26 cellular contexts compared by ENCODE assay signal in genomic region chr16:30179931-30180330, GRCh38. TPM values are rescaled to one million over a fixed set of nuclear protein-coding genes. Genes with fewer than 3 reads are reported as not detected.
A peak's percentile ranks its signal among the peaks of the same experiment; 100 is the strongest.
DNase-seq lines count a peak whose midpoint lies in the region; ATAC-seq, FAIRE-seq and TF ChIP-seq lines count a peak whose summit lies in the region.
"Had no signal": no experiment of that assay in that cellular context is flagged by ENCODE, and none has a peak within 500 bp of the region (broad histone marks: within the 10 kb centered on the region; RNA-seq: fewer than 3 reads in every experiment).

No MANE protein-coding gene starts in this region.

- peaks cover 11% of the 10 kb centered on the region for H3K4me1 Mint-ChIP-seq in T-helper 1 cell treated with Interleukin-12 subunit alpha and Interleukin-12 subunit beta and Interleukin-4 antibody, amounts not matched to agents 30 μg/mL and 1 μg/mL, for 36 hours (ENCODE audit: low read depth)
- peaks cover 5% of the 10 kb centered on the region for H3K4me1 Mint-ChIP-seq in neural crest cell
- peaks cover 23% of the 10 kb centered on the region for H3K4me1 Mint-ChIP-seq in stimulated activated memory B cell treated with anti-CD40 and anti-IgM and Interleukin-4, amounts not matched to agents 10 μg/mL and 1 μg/mL and 100 μg/mL, for 72 hours
- peaks cover 6% of the 10 kb centered on the region for H3K4me1 Mint-ChIP-seq in activated naive CD4-positive, alpha-beta T cell treated with anti-CD3 and anti-CD28 coated beads for 36 hours (ENCODE audit: low read depth)

- no peak for TF ChIP-seq EP300 in HepG2 (IDR thresholded peaks at IDR 0.05; ENCODE audit: low read depth in 2 of 2, low read length in 2 of 2)
- no peak for TF ChIP-seq EP300 in HepG2 (CRISPR knock-in tag; IDR thresholded peaks at IDR 0.05; ENCODE audit: borderline replicate concordance)

- H3K9ac ChIP-seq in HepG2 (ENCODE audit: insufficient read depth, low read depth, low read length) = no peak overlapping the region
- H3K9ac ChIP-seq: BLaER1 treated with 17β-estradiol and CSF1 and Interleukin-3, amounts not matched to agents 10 nM and 100 nM had no signal

- no peak for TF ChIP-seq CTCF in HepG2 (CRISPR knock-in tag; IDR thresholded peaks at IDR 0.05)
- TF ChIP-seq CTCF in right lobe of liver (IDR thresholded peaks at IDR 0.05) = no peak
- TF ChIP-seq CTCF in neural crest cell (conservative IDR thresholded peaks at IDR 0.05) = no peak

- TF ChIP-seq RAD21 in HepG2 (CRISPR knock-in tag; IDR thresholded peaks at IDR 0.05) = no peak

- DNase-seq in T-helper 1 cell (no peak), HepG2 (ENCODE audit: low spot score) (no peak), right lobe of liver (no peak), neural crest cell (ENCODE audit: low read depth, low spot score) (no peak), ureter (ENCODE audit: low spot score) (no peak)
- no peak for DNase-seq in activated naive CD4-positive, alpha-beta T cell treated with anti-CD3 and anti-CD28 coated beads for 36 hours
- DNase-seq: ACHN; AML-193; BE2C; Calu3; CD4-positive, alpha-beta memory T cell; COR-L47; DMS53; DMS79 treated with DMSO at 0.1 percent for 48 hours; GF-D8; H9 had no signal

- H3K4me1 ChIP-seq in HepG2 (ENCODE audit: insufficient read depth, low read length) (peaks cover 60% of the 10 kb centered on the region), right lobe of liver (no peaks in the 10 kb centered on the region)

- H4K20me1 ChIP-seq in HepG2 (ENCODE audit: insufficient read depth, low read length) = no peaks in the 10 kb centered on the region

- H3K36me3 ChIP-seq in HepG2 (replicated peaks in 1 of 2; ENCODE audit: control insufficient read depth in 1 of 2, insufficient read depth in 2 of 2, low read length in 2 of 2) (no peaks in the 10 kb centered on the region), right lobe of liver (no peaks in the 10 kb centered on the region)
- H3K36me3 ChIP-seq: BE2C had no signal

- peaks cover 10% of the 10 kb centered on the region for H3K36me3 Mint-ChIP-seq in T-helper 1 cell treated with Interleukin-12 subunit alpha and Interleukin-12 subunit beta and Interleukin-4 antibody, amounts not matched to agents 30 μg/mL and 1 μg/mL, for 36 hours (ENCODE audit: low read depth)
- H3K36me3 Mint-ChIP-seq in neural crest cell (ENCODE audit: low read depth) = no peaks in the 10 kb centered on the region
- H3K36me3 Mint-ChIP-seq in stimulated activated memory B cell treated with anti-CD40 and anti-IgM and Interleukin-4, amounts not matched to agents 10 μg/mL and 1 μg/mL and 100 μg/mL, for 72 hours = peaks cover 12% of the 10 kb centered on the region
- H3K36me3 Mint-ChIP-seq in activated naive CD4-positive, alpha-beta T cell treated with anti-CD3 and anti-CD28 coated beads for 36 hours (ENCODE audit: low read depth) = peaks cover 11% of the 10 kb centered on the region

- no peaks in the 10 kb centered on the region for H3K27me3 Mint-ChIP-seq in T-helper 1 cell treated with Interleukin-12 subunit alpha and Interleukin-12 subunit beta and Interleukin-4 antibody, amounts not matched to agents 30 μg/mL and 1 μg/mL, for 36 hours (ENCODE audit: low read depth)
- H3K27me3 Mint-ChIP-seq in neural crest cell (ENCODE audit: low read depth) = no peaks in the 10 kb centered on the region
- H3K27me3 Mint-ChIP-seq in stimulated activated memory B cell treated with anti-CD40 and anti-IgM and Interleukin-4, amounts not matched to agents 10 μg/mL and 1 μg/mL and 100 μg/mL, for 72 hours = no peaks in the 10 kb centered on the region
- no peaks in the 10 kb centered on the region for H3K27me3 Mint-ChIP-seq in activated naive CD4-positive, alpha-beta T cell treated with anti-CD3 and anti-CD28 coated beads for 36 hours (ENCODE audit: low read depth)
- H3K27me3 Mint-ChIP-seq: CD4-positive, alpha-beta memory T cell had no signal

- CTCF ChIA-PET in HepG2 (lab: Yijun Ruan, JAX; ENCODE audit: low intra/inter-chr PET ratio, low total read pairs) = interaction anchor here (1.2 kb wide), 1 partner anchor 67 kb away, joined by 3 read pairs; no protein-coding TSS in a partner anchor
- CTCF ChIA-PET in activated naive CD4-positive, alpha-beta T cell treated with anti-CD3 and anti-CD28 coated beads for 36 hours (lab: Charles Lee) = interaction anchor here (0.6 to 2.1 kb wide), 2 partner anchors 48 to 68 kb away, joined by 3 to 6 read pairs; partner anchors contain the start of gene GDPD3

- no peak overlapping the region for H2AFZ ChIP-seq in HepG2 (ENCODE audit: low read length)
- H2AFZ ChIP-seq: GM23338 had no signal

- peak overlapping the region; percentile 20 for H3K27ac Mint-ChIP-seq in T-helper 1 cell treated with Interleukin-12 subunit alpha and Interleukin-12 subunit beta and Interleukin-4 antibody, amounts not matched to agents 30 μg/mL and 1 μg/mL, for 36 hours
- H3K27ac Mint-ChIP-seq in neural crest cell (ENCODE audit: unreplicated experiment) = no peak overlapping the region
- peak overlapping the region; percentile 42 for H3K27ac Mint-ChIP-seq in stimulated activated memory B cell treated with anti-CD40 and anti-IgM and Interleukin-4, amounts not matched to agents 10 μg/mL and 1 μg/mL and 100 μg/mL, for 72 hours
- H3K27ac Mint-ChIP-seq in activated naive CD4-positive, alpha-beta T cell treated with anti-CD3 and anti-CD28 coated beads for 36 hours = no peak overlapping the region
- H3K27ac Mint-ChIP-seq: CD14-positive monocyte, GM23338 had no signal

- H3K9me3 Mint-ChIP-seq in T-helper 1 cell treated with Interleukin-12 subunit alpha and Interleukin-12 subunit beta and Interleukin-4 antibody, amounts not matched to agents 30 μg/mL and 1 μg/mL, for 36 hours = no peaks in the 10 kb centered on the region
- no peaks in the 10 kb centered on the region for H3K9me3 Mint-ChIP-seq in neural crest cell
- no peaks in the 10 kb centered on the region for H3K9me3 Mint-ChIP-seq in stimulated activated memory B cell treated with anti-CD40 and anti-IgM and Interleukin-4, amounts not matched to agents 10 μg/mL and 1 μg/mL and 100 μg/mL, for 72 hours
- H3K9me3 Mint-ChIP-seq in activated naive CD4-positive, alpha-beta T cell treated with anti-CD3 and anti-CD28 coated beads for 36 hours = no peaks in the 10 kb centered on the region
- H3K9me3 Mint-ChIP-seq: CD14-positive monocyte; CD4-positive, alpha-beta memory T cell; GM23338; H9 had no signal

- in situ Hi-C loops in HepG2 (cut with HindIII; ENCODE audit: extremely low pct_ligation_motif_present, low pct_unique_long_range_greater_than_20kb) = no loop called here

- H3K9me3 ChIP-seq in HepG2 (ENCODE audit: low read length) = no peaks in the 10 kb centered on the region
- H3K9me3 ChIP-seq in right lobe of liver = no peaks in the 10 kb centered on the region
- H3K9me3 ChIP-seq: A549; BE2C; BLaER1 treated with 17β-estradiol and CSF1 and Interleukin-3, amounts not matched to agents 10 nM and 100 nM had no signal

- ATAC-seq in HepG2 (no peak), right lobe of liver (no peak)
- ATAC-seq in stimulated activated memory B cell treated with anti-CD40 and anti-IgM and Interleukin-4, amounts not matched to agents 10 μg/mL and 1 μg/mL and 100 μg/mL, for 72 hours = no peak
- ATAC-seq: A549, GM23338, HCT116 had no signal

- intact Hi-C loops in HepG2 (cut with micrococcal nuclease; ENCODE audit: unreplicated experiment) = no loop called here
- intact Hi-C loops in right lobe of liver (cut with DNase I) = no loop called here
- intact Hi-C loops in activated naive CD4-positive, alpha-beta T cell treated with anti-CD3 and anti-CD28 coated beads for 36 hours (cut with micrococcal nuclease) = no loop called here

- no peaks in the 10 kb centered on the region for H3K79me2 ChIP-seq in HepG2 (ENCODE audit: insufficient read depth, low read length)

- BruUV-seq in HepG2 (replicated peaks; lab: Mats Ljungman, UMichigan) = no TSS peak

- H3K27me3 ChIP-seq in HepG2 (ENCODE audit: control insufficient read depth in 1 of 2, insufficient read depth in 2 of 2, low read length in 2 of 2) (no peaks in the 10 kb centered on the region; a peak in 1 of 5 replicates), right lobe of liver (no peaks in the 10 kb centered on the region)
- H3K27me3 ChIP-seq: BE2C; BLaER1 treated with 17β-estradiol and CSF1 and Interleukin-3, amounts not matched to agents 10 nM and 100 nM had no signal

- H3K4me2 ChIP-seq in HepG2 (ENCODE audit: low read depth, low read length) = no peak overlapping the region
- H3K4me2 ChIP-seq: A549; BLaER1 treated with 17β-estradiol and CSF1 and Interleukin-3, amounts not matched to agents 10 nM and 100 nM; GM23338 had no signal

- POLR2A ChIA-PET in HepG2 (lab: Yijun Ruan, JAX) = interaction anchor here (0.6 to 1.0 kb wide), 3 partner anchors 22 to 68 kb away, joined by 3 to 4 read pairs (median 4); no protein-coding TSS in a partner anchor

- TF ChIP-seq POLR2A in HepG2 (IDR thresholded peaks at IDR 0.05; ENCODE audit: insufficient read depth in 1 of 2, low read depth in 2 of 2, low read length in 2 of 2) = no peak
- TF ChIP-seq POLR2A in right lobe of liver (IDR thresholded peaks at IDR 0.05) = no peak

- no peak overlapping the region for H3K27ac ChIP-seq in HepG2 (ENCODE audit: extremely low read length, insufficient read depth, low read length)
- no peak overlapping the region for H3K27ac ChIP-seq in right lobe of liver
- H3K27ac ChIP-seq: 22Rv1; A549; BLaER1 treated with 17β-estradiol and CSF1 and Interleukin-3, amounts not matched to agents 10 nM and 100 nM had no signal

- H3K4me3 Mint-ChIP-seq in T-helper 1 cell treated with Interleukin-12 subunit alpha and Interleukin-12 subunit beta and Interleukin-4 antibody, amounts not matched to agents 30 μg/mL and 1 μg/mL, for 36 hours = no peak overlapping the region
- H3K4me3 Mint-ChIP-seq in neural crest cell = peak overlapping the region; percentile 57
- no peak overlapping the region for H3K4me3 Mint-ChIP-seq in stimulated activated memory B cell treated with anti-CD40 and anti-IgM and Interleukin-4, amounts not matched to agents 10 μg/mL and 1 μg/mL and 100 μg/mL, for 72 hours
- no peak overlapping the region for H3K4me3 Mint-ChIP-seq in activated naive CD4-positive, alpha-beta T cell treated with anti-CD3 and anti-CD28 coated beads for 36 hours
- H3K4me3 Mint-ChIP-seq: GM23338, H9 had no signal

- no peak overlapping the region for H3K4me3 ChIP-seq in HepG2 (replicated peaks in 1 of 3; ENCODE audit: insufficient read depth in 1 of 3, low read depth in 2 of 3, low read length in 3 of 3)
- H3K4me3 ChIP-seq in right lobe of liver = no peak overlapping the region
- H3K4me3 ChIP-seq: A549; BLaER1 treated with 17β-estradiol and CSF1 and Interleukin-3, amounts not matched to agents 10 nM and 100 nM; GM23338 had no signal

- 64% methylated on average over 9 of the region's 9 CpGs for WGBS in HepG2 (ENCODE audit: low lambda C conversion rate)
- WGBS in right lobe of liver (ENCODE audit: insufficient coverage, low coverage, low lambda C conversion rate, missing lambda C conversion rate) = 92% methylated on average over 5 of the region's 9 CpGs

- no peak for FAIRE-seq in HepG2 (lab: Jason Lieb, UNC)
- FAIRE-seq: A549, GM12891, GM18507 had no signal

RNA-seq across cellular contexts. Expression of gene CORO1A, which starts 3.5 kb away (rescaled TPM):
- total RNA-seq in HepG2 (2016; rRNA removed; fragmentation: Illumina TruSeq; extraction: Trizol) (5.4 and 6.5 TPM in 2 replicates), right lobe of liver (10 to 100 TPM in 1 of 6 experiments, 1 to 10 TPM in 5; 7.0 to 15.2 (median 7.9) TPM), neural crest cell (25.2 and 25.8 TPM in 2 replicates), ureter (24.2 TPM)
- total RNA-seq in HepG2 (2016; cell fraction: cytosol; rRNA removed; fragmentation: Illumina TruSeq; extraction: Trizol; ENCODE audit: low read depth) = 1.5 and 2.3 TPM in 2 replicates
- total RNA-seq in HepG2 (2016; cell fraction: insoluble cytoplasmic fraction; rRNA removed; fragmentation: Illumina TruSeq; extraction: Trizol) = 5.9 and 7.5 TPM in 2 replicates
- 2.0 and 3.3 TPM in 2 replicates for total RNA-seq in HepG2 (2016; cell fraction: membrane; rRNA removed; fragmentation: Illumina TruSeq; extraction: Trizol)
- 2.5 and 3.5 TPM in 2 replicates for total RNA-seq in HepG2 (2016; cell fraction: nucleus; rRNA removed; fragmentation: Illumina TruSeq; extraction: Trizol)
- polyA plus RNA-seq in HepG2 (2011; rRNA removed) = 9.5 and 12.9 TPM in 2 replicates
- polyA plus RNA-seq in HepG2 (2011; cell fraction: cytosol; rRNA removed) = 10.4 and 20.0 TPM in 2 replicates
- polyA plus RNA-seq in HepG2 (2011; cell fraction: nucleus; rRNA removed) = 13.6 and 19.0 TPM in 2 replicates
- 2.5 and 4.0 TPM in 2 replicates for polyA plus RNA-seq in HepG2 (2012)
- polyA plus RNA-seq in HepG2 (2016; cell fraction: cytosol; fragmentation: Illumina TruSeq; extraction: Trizol; ENCODE audit: low read depth) = 1.6 TPM in 2 replicates
- polyA plus RNA-seq in HepG2 (2016; cell fraction: insoluble cytoplasmic fraction; fragmentation: Illumina TruSeq; extraction: Trizol; ENCODE audit: low read depth) = 7.6 and 10.2 TPM in 2 replicates
- polyA plus RNA-seq in HepG2 (2016; cell fraction: membrane; fragmentation: Illumina TruSeq; extraction: Trizol; ENCODE audit: low read depth) = 1.9 and 2.1 TPM in 2 replicates
- polyA plus RNA-seq in HepG2 (2016; cell fraction: nucleus; fragmentation: Illumina TruSeq; extraction: Trizol; ENCODE audit: insufficient read depth, low read depth) = 4.7 and 5.6 TPM in 2 replicates
- polyA minus RNA-seq in HepG2 (2011; rRNA and poly(A)+ RNA removed; ENCODE audit: low replicate concordance) = 0.94 and 16.6 TPM in 2 replicates
- 4.0 and 8.4 TPM in 2 replicates for polyA minus RNA-seq in HepG2 (2011; cell fraction: cytosol; rRNA and poly(A)+ RNA removed)
- polyA minus RNA-seq in HepG2 (2011; cell fraction: nucleus; rRNA and poly(A)+ RNA removed) = 1.5 and 1.8 TPM in 2 replicates
- 100 to 1,000 TPM; 855 to 866 TPM for total RNA-seq in activated naive CD4-positive, alpha-beta T cell treated with anti-CD3 and anti-CD28 coated beads for 36 hours

RNA-seq across cellular contexts. Expression of gene BOLA2B, which starts 13.5 kb away (rescaled TPM):
- total RNA-seq in HepG2 (2016; rRNA removed; fragmentation: Illumina TruSeq; extraction: Trizol) (295 and 354 TPM in 2 replicates), right lobe of liver (100 to 1,000 TPM in 1 of 6 experiments, 10 to 100 TPM in 5; 22.9 to 139 (median 25.6) TPM), neural crest cell (103 and 118 TPM in 2 replicates), ureter (82.9 TPM)
- total RNA-seq in HepG2 (2016; cell fraction: cytosol; rRNA removed; fragmentation: Illumina TruSeq; extraction: Trizol; ENCODE audit: low read depth) = 669 and 995 TPM in 2 replicates
- 323 and 362 TPM in 2 replicates for total RNA-seq in HepG2 (2016; cell fraction: insoluble cytoplasmic fraction; rRNA removed; fragmentation: Illumina TruSeq; extraction: Trizol)
- 463 and 614 TPM in 2 replicates for total RNA-seq in HepG2 (2016; cell fraction: membrane; rRNA removed; fragmentation: Illumina TruSeq; extraction: Trizol)
- total RNA-seq in HepG2 (2016; cell fraction: nucleus; rRNA removed; fragmentation: Illumina TruSeq; extraction: Trizol) = 105 and 119 TPM in 2 replicates
- polyA plus RNA-seq in HepG2 (2011; rRNA removed) = 63.8 and 97.0 TPM in 2 replicates
- polyA plus RNA-seq in HepG2 (2011; cell fraction: cytosol; rRNA removed) = 336 and 429 TPM in 2 replicates
- polyA plus RNA-seq in HepG2 (2011; cell fraction: nucleus; rRNA removed) = 218 and 326 TPM in 2 replicates
- 107 and 139 TPM in 2 replicates for polyA plus RNA-seq in HepG2 (2012)
- polyA plus RNA-seq in HepG2 (2016; cell fraction: cytosol; fragmentation: Illumina TruSeq; extraction: Trizol; ENCODE audit: low read depth) = 602 and 1,024 TPM in 2 replicates
- 271 TPM in 2 replicates for polyA plus RNA-seq in HepG2 (2016; cell fraction: insoluble cytoplasmic fraction; fragmentation: Illumina TruSeq; extraction: Trizol; ENCODE audit: low read depth)
- polyA plus RNA-seq in HepG2 (2016; cell fraction: membrane; fragmentation: Illumina TruSeq; extraction: Trizol; ENCODE audit: low read depth) = 365 and 503 TPM in 2 replicates
- polyA plus RNA-seq in HepG2 (2016; cell fraction: nucleus; fragmentation: Illumina TruSeq; extraction: Trizol; ENCODE audit: insufficient read depth, low read depth) = 177 and 200 TPM in 2 replicates
- polyA minus RNA-seq in HepG2 (2011; rRNA and poly(A)+ RNA removed; ENCODE audit: low replicate concordance) = 100 and 103 TPM in 2 replicates
- polyA minus RNA-seq in HepG2 (2011; cell fraction: cytosol; rRNA and poly(A)+ RNA removed) = 30.2 and 37.1 TPM in 2 replicates
- 5.9 and 8.1 TPM in 2 replicates for polyA minus RNA-seq in HepG2 (2011; cell fraction: nucleus; rRNA and poly(A)+ RNA removed)
- 100 to 1,000 TPM; 160 to 173 TPM for total RNA-seq in activated naive CD4-positive, alpha-beta T cell treated with anti-CD3 and anti-CD28 coated beads for 36 hours

RNA-seq across cellular contexts. Expression of gene SLX1A, which starts 13.7 kb away (rescaled TPM):
- total RNA-seq in HepG2 (2016; rRNA removed; fragmentation: Illumina TruSeq; extraction: Trizol) (13.4 and 37.1 TPM in 2 replicates), right lobe of liver (10 to 100 TPM; 15.5 to 83.2 (median 36.4) TPM), neural crest cell (45.0 and 69.1 TPM in 2 replicates), ureter (36.4 TPM)
- 16.4 and 16.8 TPM in 2 replicates for total RNA-seq in HepG2 (2016; cell fraction: cytosol; rRNA removed; fragmentation: Illumina TruSeq; extraction: Trizol; ENCODE audit: low read depth)
- 19.5 and 33.4 TPM in 2 replicates for total RNA-seq in HepG2 (2016; cell fraction: insoluble cytoplasmic fraction; rRNA removed; fragmentation: Illumina TruSeq; extraction: Trizol)
- 13.8 and 16.7 TPM in 2 replicates for total RNA-seq in HepG2 (2016; cell fraction: membrane; rRNA removed; fragmentation: Illumina TruSeq; extraction: Trizol)
- 24.9 and 28.6 TPM in 2 replicates for total RNA-seq in HepG2 (2016; cell fraction: nucleus; rRNA removed; fragmentation: Illumina TruSeq; extraction: Trizol)
- 9.1 and 12.0 TPM in 2 replicates for polyA plus RNA-seq in HepG2 (2011; rRNA removed)
- 9.7 and 26.5 TPM in 2 replicates for polyA plus RNA-seq in HepG2 (2011; cell fraction: cytosol; rRNA removed)
- 98.2 and 122 TPM in 2 replicates for polyA plus RNA-seq in HepG2 (2011; cell fraction: nucleus; rRNA removed)
- 29.1 and 36.0 TPM in 2 replicates for polyA plus RNA-seq in HepG2 (2012)
- polyA plus RNA-seq in HepG2 (2016; cell fraction: cytosol; fragmentation: Illumina TruSeq; extraction: Trizol; ENCODE audit: low read depth) = 10.3 and 14.9 TPM in 2 replicates
- polyA plus RNA-seq in HepG2 (2016; cell fraction: insoluble cytoplasmic fraction; fragmentation: Illumina TruSeq; extraction: Trizol; ENCODE audit: low read depth) = 4.6 and 8.2 TPM in 2 replicates
- 7.4 and 12.1 TPM in 2 replicates for polyA plus RNA-seq in HepG2 (2016; cell fraction: membrane; fragmentation: Illumina TruSeq; extraction: Trizol; ENCODE audit: low read depth)
- polyA plus RNA-seq in HepG2 (2016; cell fraction: nucleus; fragmentation: Illumina TruSeq; extraction: Trizol; ENCODE audit: insufficient read depth, low read depth) = 65.2 and 67.5 TPM in 2 replicates
- 5.1 and 5.8 TPM in 2 replicates for polyA minus RNA-seq in HepG2 (2011; rRNA and poly(A)+ RNA removed; ENCODE audit: low replicate concordance)
- 15.7 and 17.4 TPM in 2 replicates for polyA minus RNA-seq in HepG2 (2011; cell fraction: cytosol; rRNA and poly(A)+ RNA removed)
- 26.7 and 31.3 TPM in 2 replicates for polyA minus RNA-seq in HepG2 (2011; cell fraction: nucleus; rRNA and poly(A)+ RNA removed)
- total RNA-seq in activated naive CD4-positive, alpha-beta T cell treated with anti-CD3 and anti-CD28 coated beads for 36 hours = 10 to 100 TPM; 35.4 to 42.5 TPM

RNA-seq across cellular contexts. Expression of gene SULT1A3, which starts 19.1 kb away (rescaled TPM):
- total RNA-seq in HepG2 (2016; rRNA removed; fragmentation: Illumina TruSeq; extraction: Trizol) (20.7 and 28.3 TPM in 2 replicates), right lobe of liver (10 to 100 TPM in 5 of 6 experiments, 1 to 10 TPM in 1; 8.5 to 29.0 (median 11.9) TPM), neural crest cell (23.9 and 26.4 TPM in 2 replicates), ureter (28.3 TPM)
- 31.2 and 41.7 TPM in 2 replicates for total RNA-seq in HepG2 (2016; cell fraction: cytosol; rRNA removed; fragmentation: Illumina TruSeq; extraction: Trizol; ENCODE audit: low read depth)
- 26.1 and 29.0 TPM in 2 replicates for total RNA-seq in HepG2 (2016; cell fraction: insoluble cytoplasmic fraction; rRNA removed; fragmentation: Illumina TruSeq; extraction: Trizol)
- total RNA-seq in HepG2 (2016; cell fraction: membrane; rRNA removed; fragmentation: Illumina TruSeq; extraction: Trizol) = 40.2 and 51.3 TPM in 2 replicates
- 33.7 and 38.6 TPM in 2 replicates for total RNA-seq in HepG2 (2016; cell fraction: nucleus; rRNA removed; fragmentation: Illumina TruSeq; extraction: Trizol)
- 15.4 and 21.0 TPM in 2 replicates for polyA plus RNA-seq in HepG2 (2011; rRNA removed)
- polyA plus RNA-seq in HepG2 (2011; cell fraction: cytosol; rRNA removed) = 6.9 and 7.9 TPM in 2 replicates
- 48.9 and 57.0 TPM in 2 replicates for polyA plus RNA-seq in HepG2 (2011; cell fraction: nucleus; rRNA removed)
- 5.8 and 11.3 TPM in 2 replicates for polyA plus RNA-seq in HepG2 (2012)
- 22.7 and 37.8 TPM in 2 replicates for polyA plus RNA-seq in HepG2 (2016; cell fraction: cytosol; fragmentation: Illumina TruSeq; extraction: Trizol; ENCODE audit: low read depth)
- 91.2 and 105 TPM in 2 replicates for polyA plus RNA-seq in HepG2 (2016; cell fraction: insoluble cytoplasmic fraction; fragmentation: Illumina TruSeq; extraction: Trizol; ENCODE audit: low read depth)
- polyA plus RNA-seq in HepG2 (2016; cell fraction: membrane; fragmentation: Illumina TruSeq; extraction: Trizol; ENCODE audit: low read depth) = 42.3 and 49.8 TPM in 2 replicates
- 122 and 125 TPM in 2 replicates for polyA plus RNA-seq in HepG2 (2016; cell fraction: nucleus; fragmentation: Illumina TruSeq; extraction: Trizol; ENCODE audit: insufficient read depth, low read depth)
- polyA minus RNA-seq in HepG2 (2011; rRNA and poly(A)+ RNA removed; ENCODE audit: low replicate concordance) = 17.4 and 22.3 TPM in 2 replicates
- polyA minus RNA-seq in HepG2 (2011; cell fraction: cytosol; rRNA and poly(A)+ RNA removed) = 4.7 and 4.8 TPM in 2 replicates
- polyA minus RNA-seq in HepG2 (2011; cell fraction: nucleus; rRNA and poly(A)+ RNA removed) = 13.1 and 14.5 TPM in 2 replicates
- 1 to 10 TPM; 8.7 to 9.2 TPM for total RNA-seq in activated naive CD4-positive, alpha-beta T cell treated with anti-CD3 and anti-CD28 coated beads for 36 hours

RNA-seq across cellular contexts. Expression of gene MAPK3, which starts 56.9 kb away (rescaled TPM):
- 27.7 and 32.5 TPM in 2 replicates for total RNA-seq in HepG2 (2016; rRNA removed; fragmentation: Illumina TruSeq; extraction: Trizol)
- total RNA-seq in HepG2 (2016; cell fraction: cytosol; rRNA removed; fragmentation: Illumina TruSeq; extraction: Trizol; ENCODE audit: low read depth) = 24.4 and 27.2 TPM in 2 replicates
- 27.3 and 33.3 TPM in 2 replicates for total RNA-seq in HepG2 (2016; cell fraction: insoluble cytoplasmic fraction; rRNA removed; fragmentation: Illumina TruSeq; extraction: Trizol)
- total RNA-seq in HepG2 (2016; cell fraction: membrane; rRNA removed; fragmentation: Illumina TruSeq; extraction: Trizol) = 32.8 and 33.8 TPM in 2 replicates
- 12.2 and 14.0 TPM in 2 replicates for total RNA-seq in HepG2 (2016; cell fraction: nucleus; rRNA removed; fragmentation: Illumina TruSeq; extraction: Trizol)
- polyA plus RNA-seq in HepG2 (2011; rRNA removed) = 168 and 206 TPM in 2 replicates
- 105 and 131 TPM in 2 replicates for polyA plus RNA-seq in HepG2 (2011; cell fraction: cytosol; rRNA removed)
- 199 and 240 TPM in 2 replicates for polyA plus RNA-seq in HepG2 (2011; cell fraction: nucleus; rRNA removed)
- polyA plus RNA-seq in HepG2 (2012) = 81.8 and 84.6 TPM in 2 replicates
- polyA plus RNA-seq in HepG2 (2016; cell fraction: cytosol; fragmentation: Illumina TruSeq; extraction: Trizol; ENCODE audit: low read depth) = 52.0 and 57.0 TPM in 2 replicates
- polyA plus RNA-seq in HepG2 (2016; cell fraction: insoluble cytoplasmic fraction; fragmentation: Illumina TruSeq; extraction: Trizol; ENCODE audit: low read depth) = 71.9 and 74.1 TPM in 2 replicates
- polyA plus RNA-seq in HepG2 (2016; cell fraction: membrane; fragmentation: Illumina TruSeq; extraction: Trizol; ENCODE audit: low read depth) = 68.0 and 70.1 TPM in 2 replicates
- polyA plus RNA-seq in HepG2 (2016; cell fraction: nucleus; fragmentation: Illumina TruSeq; extraction: Trizol; ENCODE audit: insufficient read depth, low read depth) = 55.9 and 63.0 TPM in 2 replicates
- polyA minus RNA-seq in HepG2 (2011; rRNA and poly(A)+ RNA removed; ENCODE audit: low replicate concordance) = 46.5 and 80.5 TPM in 2 replicates
- polyA minus RNA-seq in HepG2 (2011; cell fraction: cytosol; rRNA and poly(A)+ RNA removed) = 28.9 and 31.8 TPM in 2 replicates
- 31.0 and 39.2 TPM in 2 replicates for polyA minus RNA-seq in HepG2 (2011; cell fraction: nucleus; rRNA and poly(A)+ RNA removed)
- total RNA-seq in right lobe of liver = 10 to 100 TPM in 5 of 6 experiments, 1 to 10 TPM in 1; 7.4 to 24.1 (median 16.0) TPM
- total RNA-seq in neural crest cell = 60.5 and 62.6 TPM in 2 replicates
- total RNA-seq in ureter = 96.4 TPM
- total RNA-seq in activated naive CD4-positive, alpha-beta T cell treated with anti-CD3 and anti-CD28 coated beads for 36 hours = 10 to 100 TPM; 64.3 to 64.5 TPM

Comparison
In these comparisons a context has a peak if more than half of its experiments do, and no peak if none do; other contexts are left out.
1. H3K27ac Mint-ChIP-seq: peak in T-helper 1 cell treated with Interleukin-12 subunit alpha and Interleukin-12 subunit beta and Interleukin-4 antibody, amounts not matched to agents 30 μg/mL and 1 μg/mL, for 36 hours (single experiment) and stimulated activated memory B cell treated with anti-CD40 and anti-IgM and Interleukin-4, amounts not matched to agents 10 μg/mL and 1 μg/mL and 100 μg/mL, for 72 hours (single experiment); none in neural crest cell (single experiment) and activated naive CD4-positive, alpha-beta T cell treated with anti-CD3 and anti-CD28 coated beads for 36 hours (single experiment).
2. RNA of gene CORO1A, which starts 3.5 kb away (total RNA-seq): 855 to 866 TPM in activated naive CD4-positive, alpha-beta T cell treated with anti-CD3 and anti-CD28 coated beads for 36 hours; 25.2 to 25.8 TPM in neural crest cell, 24.2 TPM in ureter (single experiment), 7.0 to 15.2 TPM in right lobe of liver and 1.5 to 7.5 TPM in HepG2; every median in the first group is over 10 times any median in the second.